1 cellular context compared by ENCODE assay signal in genomic region chr1:27568247-27569087, GRCh38.
A peak's percentile ranks its signal among the peaks of the same experiment; 100 is the strongest.
TF ChIP-seq lines count a peak whose summit lies in the region.

No MANE protein-coding gene starts in this region.

TF ChIP-seq in K562, 482 proteins besides CTCF, POLR2A, EP300 and RAD21 (continued from another document and continues in another):
- TF ChIP-seq SFPQ (IDR thresholded peaks at IDR 0.05; ENCODE audit: low read depth, low read length) (no peak), ESRRB (CRISPR knock-in tag; IDR thresholded peaks at IDR 0.05; ENCODE audit: borderline replicate concordance) (no peak), ZNF121 (CRISPR knock-in tag; conservative IDR thresholded peaks at IDR 0.05) (no peak), THRA (IDR thresholded peaks at IDR 0.05) (no peak), HOMEZ (CRISPR knock-in tag; IDR thresholded peaks at IDR 0.05) (no peak), TARDBP (IDR thresholded peaks at IDR 0.05) (peak; percentile 92), SMAD1 (IDR thresholded peaks at IDR 0.05; ENCODE audit: low read depth, low read length, partially characterized antibody) (no peak), FOS (IDR thresholded peaks at IDR 0.05; ENCODE audit: extremely low read depth, insufficient read length) (no peak), ZNF668 (CRISPR knock-in tag; IDR thresholded peaks at IDR 0.05) (no peak), MBD1 (CRISPR knock-in tag; IDR thresholded peaks at IDR 0.05) (no peak), ATF1 (CRISPR knock-in tag; IDR thresholded peaks at IDR 0.05) (no peak), ATF1 (tag; IDR thresholded peaks at IDR 0.05) (peak; percentile 76), VEZF1 (CRISPR knock-in tag; IDR thresholded peaks at IDR 0.05) (peak; percentile 83), ZNF79 (CRISPR knock-in tag; IDR thresholded peaks at IDR 0.05; ENCODE audit: low read depth) (no peak), HCFC1 (IDR thresholded peaks at IDR 0.05; ENCODE audit: low read depth, low read length) (no peak), SAP30 (IDR thresholded peaks at IDR 0.05; ENCODE audit: borderline replicate concordance, insufficient read depth, low read depth, low read length, poor library complexity, severe bottlenecking) (no peak), ZKSCAN8 (CRISPR knock-in tag; IDR thresholded peaks at IDR 0.05) (no peak), DDX20 (tag; IDR thresholded peaks at IDR 0.05; ENCODE audit: low read depth) (no peak), FOXP1 (CRISPR knock-in tag; IDR thresholded peaks at IDR 0.05) (0 out of 2 replicates have a peak, but pooled peaks have one; percentile 34), ZNF76 (CRISPR knock-in tag; IDR thresholded peaks at IDR 0.05; ENCODE audit: borderline replicate concordance) (0 out of 2 replicates have a peak, but pooled peaks have one; percentile 54), EGR1 (conservative IDR thresholded peaks at IDR 0.05) (peak; percentile 84), RNF219 (CRISPR knock-in tag; IDR thresholded peaks at IDR 0.05) (no peak), SP2 (IDR thresholded peaks at IDR 0.05; ENCODE audit: extremely low read depth, low read depth, low read length, poor library complexity, severe bottlenecking) (no peak), TEAD2 (tag; IDR thresholded peaks at IDR 0.05) (no peak), ZNF436 (CRISPR knock-in tag; IDR thresholded peaks at IDR 0.05) (no peak), ARID3A (IDR thresholded peaks at IDR 0.05; ENCODE audit: borderline replicate concordance, low read depth, low read length) (no peak), STAT6 (CRISPR knock-in tag; IDR thresholded peaks at IDR 0.05) (no peak), SNAPC5 (CRISPR knock-in tag; IDR thresholded peaks at IDR 0.05) (no peak), ZNF12 (CRISPR knock-in tag; IDR thresholded peaks at IDR 0.05) (no peak; the same call in 1 of the 2 replicates), ZFX (CRISPR knock-in tag; IDR thresholded peaks at IDR 0.05) (peak; percentile 29), POLR2G (IDR thresholded peaks at IDR 0.05; ENCODE audit: low read depth, low read length) (peak; percentile 63), ZBTB12 (CRISPR knock-in tag; IDR thresholded peaks at IDR 0.05) (no peak), ZKSCAN3 (CRISPR knock-in tag; IDR thresholded peaks at IDR 0.05) (no peak), RFX5 (IDR thresholded peaks at IDR 0.05; ENCODE audit: low read depth, low read length) (no peak), HDAC6 (IDR thresholded peaks at IDR 0.05; ENCODE audit: low read depth, low read length) (no peak), ZNF239 (CRISPR knock-in tag; IDR thresholded peaks at IDR 0.05) (no peak), SPI1 (IDR thresholded peaks at IDR 0.05; ENCODE audit: borderline replicate concordance, low read depth, low read length) (no peak), MTA3 (IDR thresholded peaks at IDR 0.05; ENCODE audit: borderline replicate concordance) (peak; percentile 89), U2AF1 (optimal IDR thresholded peaks at IDR 0.05; ENCODE audit: low read depth, low read length) (no peak), ID3 (CRISPR knock-in tag; IDR thresholded peaks at IDR 0.05) (no peak), ID3 (tag; IDR thresholded peaks at IDR 0.05) (no peak), ZNF41 (CRISPR knock-in tag; conservative IDR thresholded peaks at IDR 0.05) (no peak), HMG20A (CRISPR knock-in tag; conservative IDR thresholded peaks at IDR 0.05) (no peak), RBM17 (IDR thresholded peaks at IDR 0.05; ENCODE audit: borderline replicate concordance, low read depth, low read length) (no peak), ZNF398 (CRISPR knock-in tag; IDR thresholded peaks at IDR 0.05) (no peak), ZFP1 (CRISPR knock-in tag; IDR thresholded peaks at IDR 0.05) (no peak), ZC3H4 (CRISPR knock-in tag; IDR thresholded peaks at IDR 0.05; ENCODE audit: borderline replicate concordance) (no peak), CTBP1 (IDR thresholded peaks at IDR 0.05; ENCODE audit: borderline replicate concordance) (peak; percentile 95), KDM2B (CRISPR knock-in tag; IDR thresholded peaks at IDR 0.05) (no peak)
